Comparison of ENCODE assay signal across 1 cellular context in genomic region chr22:20147286-20147988, GRCh38.
TF ChIP-seq lines count a peak whose summit lies in the region.

No MANE protein-coding gene starts in this region.

TF ChIP-seq in K562, 482 proteins besides CTCF, POLR2A, EP300 and RAD21 (continued from another document):
- TF ChIP-seq, protein P1, sequence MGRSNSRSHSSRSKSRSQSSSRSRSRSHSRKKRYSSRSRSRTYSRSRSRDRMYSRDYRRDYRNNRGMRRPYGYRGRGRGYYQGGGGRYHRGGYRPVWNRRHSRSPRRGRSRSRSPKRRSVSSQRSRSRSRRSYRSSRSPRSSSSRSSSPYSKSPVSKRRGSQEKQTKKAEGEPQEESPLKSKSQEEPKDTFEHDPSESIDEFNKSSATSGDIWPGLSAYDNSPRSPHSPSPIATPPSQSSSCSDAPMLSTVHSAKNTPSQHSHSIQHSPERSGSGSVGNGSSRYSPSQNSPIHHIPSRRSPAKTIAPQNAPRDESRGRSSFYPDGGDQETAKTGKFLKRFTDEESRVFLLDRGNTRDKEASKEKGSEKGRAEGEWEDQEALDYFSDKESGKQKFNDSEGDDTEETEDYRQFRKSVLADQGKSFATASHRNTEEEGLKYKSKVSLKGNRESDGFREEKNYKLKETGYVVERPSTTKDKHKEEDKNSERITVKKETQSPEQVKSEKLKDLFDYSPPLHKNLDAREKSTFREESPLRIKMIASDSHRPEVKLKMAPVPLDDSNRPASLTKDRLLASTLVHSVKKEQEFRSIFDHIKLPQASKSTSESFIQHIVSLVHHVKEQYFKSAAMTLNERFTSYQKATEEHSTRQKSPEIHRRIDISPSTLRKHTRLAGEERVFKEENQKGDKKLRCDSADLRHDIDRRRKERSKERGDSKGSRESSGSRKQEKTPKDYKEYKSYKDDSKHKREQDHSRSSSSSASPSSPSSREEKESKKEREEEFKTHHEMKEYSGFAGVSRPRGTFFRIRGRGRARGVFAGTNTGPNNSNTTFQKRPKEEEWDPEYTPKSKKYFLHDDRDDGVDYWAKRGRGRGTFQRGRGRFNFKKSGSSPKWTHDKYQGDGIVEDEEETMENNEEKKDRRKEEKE (IDR thresholded peaks at IDR 0.05; ENCODE audit: borderline replicate concordance in 1 of 2, control insufficient read depth in 1 of 2, low read depth in 2 of 2, low read length in 1 of 2), result no peak
- TF ChIP-seq GABPB1 (CRISPR knock-in tag; IDR thresholded peaks at IDR 0.05) (peak; percentile 43; the same call in 1 of the 2 replicates), POLR2AphosphoS5 (IDR thresholded peaks at IDR 0.05; ENCODE audit: control insufficient read depth, insufficient read depth, low read depth, low read length) (no peak), NR1H2 (CRISPR knock-in tag; IDR thresholded peaks at IDR 0.05) (no peak), CREB1 (IDR thresholded peaks at IDR 0.05) (no peak), CREB1 (CRISPR knock-in tag; IDR thresholded peaks at IDR 0.05) (peak; percentile 49; the same call in 1 of the 2 replicates), ZNF3 (CRISPR knock-in tag; IDR thresholded peaks at IDR 0.05) (no peak), KAT7 (CRISPR knock-in tag; IDR thresholded peaks at IDR 0.05; ENCODE audit: borderline replicate concordance) (no peak)
- TF ChIP-seq, protein P2, sequence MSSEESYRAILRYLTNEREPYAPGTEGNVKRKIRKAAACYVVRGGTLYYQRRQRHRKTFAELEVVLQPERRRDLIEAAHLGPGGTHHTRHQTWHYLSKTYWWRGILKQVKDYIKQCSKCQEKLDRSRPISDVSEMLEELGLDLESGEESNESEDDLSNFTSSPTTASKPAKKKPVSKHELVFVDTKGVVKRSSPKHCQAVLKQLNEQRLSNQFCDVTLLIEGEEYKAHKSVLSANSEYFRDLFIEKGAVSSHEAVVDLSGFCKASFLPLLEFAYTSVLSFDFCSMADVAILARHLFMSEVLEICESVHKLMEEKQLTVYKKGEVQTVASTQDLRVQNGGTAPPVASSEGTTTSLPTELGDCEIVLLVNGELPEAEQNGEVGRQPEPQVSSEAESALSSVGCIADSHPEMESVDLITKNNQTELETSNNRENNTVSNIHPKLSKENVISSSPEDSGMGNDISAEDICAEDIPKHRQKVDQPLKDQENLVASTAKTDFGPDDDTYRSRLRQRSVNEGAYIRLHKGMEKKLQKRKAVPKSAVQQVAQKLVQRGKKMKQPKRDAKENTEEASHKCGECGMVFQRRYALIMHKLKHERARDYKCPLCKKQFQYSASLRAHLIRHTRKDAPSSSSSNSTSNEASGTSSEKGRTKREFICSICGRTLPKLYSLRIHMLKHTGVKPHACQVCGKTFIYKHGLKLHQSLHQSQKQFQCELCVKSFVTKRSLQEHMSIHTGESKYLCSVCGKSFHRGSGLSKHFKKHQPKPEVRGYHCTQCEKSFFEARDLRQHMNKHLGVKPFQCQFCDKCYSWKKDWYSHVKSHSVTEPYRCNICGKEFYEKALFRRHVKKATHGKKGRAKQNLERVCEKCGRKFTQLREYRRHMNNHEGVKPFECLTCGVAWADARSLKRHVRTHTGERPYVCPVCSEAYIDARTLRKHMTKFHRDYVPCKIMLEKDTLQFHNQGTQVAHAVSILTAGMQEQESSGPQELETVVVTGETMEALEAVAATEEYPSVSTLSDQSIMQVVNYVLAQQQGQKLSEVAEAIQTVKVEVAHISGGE (CRISPR knock-in tag; IDR thresholded peaks at IDR 0.05), result 0 out of 6 replicates have a peak, but pooled peaks of 1 of the 3 experiments have one; percentile 7
- TF ChIP-seq, protein P3, sequence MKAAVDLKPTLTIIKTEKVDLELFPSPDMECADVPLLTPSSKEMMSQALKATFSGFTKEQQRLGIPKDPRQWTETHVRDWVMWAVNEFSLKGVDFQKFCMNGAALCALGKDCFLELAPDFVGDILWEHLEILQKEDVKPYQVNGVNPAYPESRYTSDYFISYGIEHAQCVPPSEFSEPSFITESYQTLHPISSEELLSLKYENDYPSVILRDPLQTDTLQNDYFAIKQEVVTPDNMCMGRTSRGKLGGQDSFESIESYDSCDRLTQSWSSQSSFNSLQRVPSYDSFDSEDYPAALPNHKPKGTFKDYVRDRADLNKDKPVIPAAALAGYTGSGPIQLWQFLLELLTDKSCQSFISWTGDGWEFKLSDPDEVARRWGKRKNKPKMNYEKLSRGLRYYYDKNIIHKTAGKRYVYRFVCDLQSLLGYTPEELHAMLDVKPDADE (conservative IDR thresholded peaks at IDR 0.05; ENCODE audit: control insufficient read depth, low read depth, low read length), result no peak
